Comparison of ENCODE assay signal across 1 cellular context in genomic region chr14:67674480-67675218, GRCh38.
A peak's percentile ranks its signal among the peaks of the same experiment; 100 is the strongest.
TF ChIP-seq lines count a peak whose summit lies in the region.

A gene with protein sequence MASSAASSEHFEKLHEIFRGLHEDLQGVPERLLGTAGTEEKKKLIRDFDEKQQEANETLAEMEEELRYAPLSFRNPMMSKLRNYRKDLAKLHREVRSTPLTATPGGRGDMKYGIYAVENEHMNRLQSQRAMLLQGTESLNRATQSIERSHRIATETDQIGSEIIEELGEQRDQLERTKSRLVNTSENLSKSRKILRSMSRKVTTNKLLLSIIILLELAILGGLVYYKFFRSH (minus strand): TSS chr14:67674632. CDS start chr14:67674489, 143 bp downstream.

TF ChIP-seq in HepG2, 621 proteins besides CTCF, POLR2A, EP300 and RAD21 (continued from another document and continues in another):
- TF ChIP-seq, protein P1, sequence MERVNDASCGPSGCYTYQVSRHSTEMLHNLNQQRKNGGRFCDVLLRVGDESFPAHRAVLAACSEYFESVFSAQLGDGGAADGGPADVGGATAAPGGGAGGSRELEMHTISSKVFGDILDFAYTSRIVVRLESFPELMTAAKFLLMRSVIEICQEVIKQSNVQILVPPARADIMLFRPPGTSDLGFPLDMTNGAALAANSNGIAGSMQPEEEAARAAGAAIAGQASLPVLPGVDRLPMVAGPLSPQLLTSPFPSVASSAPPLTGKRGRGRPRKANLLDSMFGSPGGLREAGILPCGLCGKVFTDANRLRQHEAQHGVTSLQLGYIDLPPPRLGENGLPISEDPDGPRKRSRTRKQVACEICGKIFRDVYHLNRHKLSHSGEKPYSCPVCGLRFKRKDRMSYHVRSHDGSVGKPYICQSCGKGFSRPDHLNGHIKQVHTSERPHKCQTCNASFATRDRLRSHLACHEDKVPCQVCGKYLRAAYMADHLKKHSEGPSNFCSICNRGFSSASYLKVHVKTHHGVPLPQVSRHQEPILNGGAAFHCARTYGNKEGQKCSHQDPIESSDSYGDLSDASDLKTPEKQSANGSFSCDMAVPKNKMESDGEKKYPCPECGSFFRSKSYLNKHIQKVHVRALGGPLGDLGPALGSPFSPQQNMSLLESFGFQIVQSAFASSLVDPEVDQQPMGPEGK (CRISPR knock-in tag; IDR thresholded peaks at IDR 0.05), result no peak; the same call in 1 of the 2 replicates
- TF ChIP-seq, protein P2, sequence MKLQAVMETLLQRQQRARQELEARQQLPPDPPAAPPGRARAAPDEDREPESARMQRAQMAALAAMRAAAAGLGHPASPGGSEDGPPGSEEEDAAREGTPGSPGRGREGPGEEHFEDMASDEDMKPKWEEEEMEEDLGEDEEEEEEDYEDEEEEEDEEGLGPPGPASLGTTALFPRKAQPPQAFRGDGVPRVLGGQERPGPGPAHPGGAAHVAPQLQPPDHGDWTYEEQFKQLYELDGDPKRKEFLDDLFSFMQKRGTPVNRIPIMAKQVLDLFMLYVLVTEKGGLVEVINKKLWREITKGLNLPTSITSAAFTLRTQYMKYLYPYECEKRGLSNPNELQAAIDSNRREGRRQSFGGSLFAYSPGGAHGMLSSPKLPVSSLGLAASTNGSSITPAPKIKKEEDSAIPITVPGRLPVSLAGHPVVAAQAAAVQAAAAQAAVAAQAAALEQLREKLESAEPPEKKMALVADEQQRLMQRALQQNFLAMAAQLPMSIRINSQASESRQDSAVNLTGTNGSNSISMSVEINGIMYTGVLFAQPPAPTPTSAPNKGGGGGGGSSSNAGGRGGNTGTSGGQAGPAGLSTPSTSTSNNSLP (IDR thresholded peaks at IDR 0.05; ENCODE audit: low read depth, low read length), result no peak
- TF ChIP-seq ZNF558 (CRISPR knock-in tag; IDR thresholded peaks at IDR 0.05; ENCODE audit: borderline replicate concordance) (no peak), AGO2 (optimal IDR thresholded peaks at IDR 0.05; ENCODE audit: low read depth, low read length) (peak; percentile 93), HNRNPLL (IDR thresholded peaks at IDR 0.05; ENCODE audit: low read depth, low read length, poor library complexity, severe bottlenecking) (peak; percentile 54), ATF7 (IDR thresholded peaks at IDR 0.05) (no peak), ATF7 (CRISPR knock-in tag; IDR thresholded peaks at IDR 0.05) (no peak), STAG1 (CRISPR knock-in tag; IDR thresholded peaks at IDR 0.05) (no peak), ZNF343 (CRISPR knock-in tag; IDR thresholded peaks at IDR 0.05) (no peak; the same call in 1 of the 2 replicates), ZBTB42 (CRISPR knock-in tag; IDR thresholded peaks at IDR 0.05) (no peak), ZSCAN30 (CRISPR knock-in tag; IDR thresholded peaks at IDR 0.05) (no peak), PBX2 (CRISPR knock-in tag; IDR thresholded peaks at IDR 0.05) (no peak), ZNF501 (CRISPR knock-in tag; IDR thresholded peaks at IDR 0.05) (peak; percentile 88), HMG20B (CRISPR knock-in tag; conservative IDR thresholded peaks at IDR 0.05) (no peak), KDM4B (CRISPR knock-in tag; IDR thresholded peaks at IDR 0.05) (no peak; the same call in 1 of the 2 replicates), ZNF230 (CRISPR knock-in tag; IDR thresholded peaks at IDR 0.05) (peak; percentile 61; the same call in 1 of the 2 replicates), LBX2 (CRISPR knock-in tag; IDR thresholded peaks at IDR 0.05; ENCODE audit: borderline replicate concordance) (no peak), SP140L (CRISPR knock-in tag; IDR thresholded peaks at IDR 0.05; ENCODE audit: borderline replicate concordance) (no peak), TBX3 (IDR thresholded peaks at IDR 0.05; ENCODE audit: borderline replicate concordance) (no peak), NFKBIZ (CRISPR knock-in tag; IDR thresholded peaks at IDR 0.05) (no peak), YY1 (IDR thresholded peaks at IDR 0.05; ENCODE audit: insufficient read depth, insufficient replicate concordance, low read depth, low read length) (peak; percentile 59), SP5 (CRISPR knock-in tag; IDR thresholded peaks at IDR 0.05; ENCODE audit: borderline replicate concordance, low read depth) (peak; percentile 69; the same call in 1 of the 2 replicates), HCFC1 (IDR thresholded peaks at IDR 0.05; ENCODE audit: low read depth, low read length) (peak; percentile 86), KLF9 (CRISPR knock-in tag; IDR thresholded peaks at IDR 0.05; ENCODE audit: low read depth) (no peak), PITX1 (CRISPR knock-in tag; IDR thresholded peaks at IDR 0.05) (no peak), EEA1 (CRISPR knock-in tag; IDR thresholded peaks at IDR 0.05; ENCODE audit: borderline replicate concordance) (no peak), MAFG (CRISPR knock-in tag; IDR thresholded peaks at IDR 0.05) (no peak), ZNF335 (CRISPR knock-in tag; IDR thresholded peaks at IDR 0.05) (peak; percentile 100), ELF3 (CRISPR knock-in tag; IDR thresholded peaks at IDR 0.05) (no peak; the same call in 1 of the 2 replicates), ZBTB38 (CRISPR knock-in tag; IDR thresholded peaks at IDR 0.05) (no peak), KMT2A (CRISPR knock-in tag; IDR thresholded peaks at IDR 0.05) (peak; percentile 63; the same call in 1 of the 2 replicates), MYPOP (CRISPR knock-in tag; IDR thresholded peaks at IDR 0.05) (0 out of 2 replicates have a peak, but pooled peaks have one; percentile 27), ESRRA (CRISPR knock-in tag; IDR thresholded peaks at IDR 0.05; ENCODE audit: low read depth) (no peak), ZBTB34 (CRISPR knock-in tag; IDR thresholded peaks at IDR 0.05) (0 out of 2 replicates have a peak, but pooled peaks have one; percentile 26), MYC (CRISPR knock-in tag; IDR thresholded peaks at IDR 0.05; ENCODE audit: borderline replicate concordance) (peak; percentile 38; the same call in 1 of the 2 replicates), KLF13 (CRISPR knock-in tag; IDR thresholded peaks at IDR 0.05) (0 out of 2 replicates have a peak, but pooled peaks have one; percentile 31), RNF2 (conservative IDR thresholded peaks at IDR 0.05; ENCODE audit: low read depth) (no peak), NBN (conservative IDR thresholded peaks at IDR 0.05) (no peak), SIX1 (CRISPR knock-in tag; IDR thresholded peaks at IDR 0.05; ENCODE audit: borderline replicate concordance) (no peak), ZNF350 (CRISPR knock-in tag; IDR thresholded peaks at IDR 0.05; ENCODE audit: borderline replicate concordance, low read depth) (no peak; the same call in 1 of the 2 replicates), DNMT1 (CRISPR knock-in tag; IDR thresholded peaks at IDR 0.05) (no peak), ZNF850 (CRISPR knock-in tag; conservative IDR thresholded peaks at IDR 0.05) (peak; percentile 60; the same call in 1 of the 2 replicates), IRF1 (CRISPR knock-in tag; IDR thresholded peaks at IDR 0.05; ENCODE audit: low read depth) (no peak), GFI1 (CRISPR knock-in tag; IDR thresholded peaks at IDR 0.05; ENCODE audit: borderline replicate concordance) (peak; percentile 62; the same call in 1 of the 2 replicates), ZNF660 (CRISPR knock-in tag; IDR thresholded peaks at IDR 0.05; ENCODE audit: borderline replicate concordance, low read depth) (no peak), HOXA3 (CRISPR knock-in tag; IDR thresholded peaks at IDR 0.05) (no peak; the same call in 1 of the 2 replicates), XBP1 (CRISPR knock-in tag; IDR thresholded peaks at IDR 0.05) (0 out of 2 replicates have a peak, but pooled peaks have one; percentile 34), PHF21A (CRISPR knock-in tag; IDR thresholded peaks at IDR 0.05) (0 out of 2 replicates have a peak, but pooled peaks have one; percentile 1), MED13 (CRISPR knock-in tag; IDR thresholded peaks at IDR 0.05) (peak; percentile 52; the same call in 1 of the 2 replicates), SUZ12 (IDR thresholded peaks at IDR 0.05; ENCODE audit: low read depth, low read length) (peak; percentile 59), ELK4 (CRISPR knock-in tag; IDR thresholded peaks at IDR 0.05; ENCODE audit: borderline replicate concordance) (no peak; the same call in 1 of the 2 replicates), POLR2AphosphoS5 (IDR thresholded peaks at IDR 0.05; ENCODE audit: low read depth, low read length) (0 out of 2 replicates have a peak, but pooled peaks have one; percentile 36), ZNF138 (CRISPR knock-in tag; IDR thresholded peaks at IDR 0.05; ENCODE audit: low read depth) (no peak), NAIF1 (CRISPR knock-in tag; IDR thresholded peaks at IDR 0.05; ENCODE audit: borderline replicate concordance) (no peak)
- TF ChIP-seq, protein P3, sequence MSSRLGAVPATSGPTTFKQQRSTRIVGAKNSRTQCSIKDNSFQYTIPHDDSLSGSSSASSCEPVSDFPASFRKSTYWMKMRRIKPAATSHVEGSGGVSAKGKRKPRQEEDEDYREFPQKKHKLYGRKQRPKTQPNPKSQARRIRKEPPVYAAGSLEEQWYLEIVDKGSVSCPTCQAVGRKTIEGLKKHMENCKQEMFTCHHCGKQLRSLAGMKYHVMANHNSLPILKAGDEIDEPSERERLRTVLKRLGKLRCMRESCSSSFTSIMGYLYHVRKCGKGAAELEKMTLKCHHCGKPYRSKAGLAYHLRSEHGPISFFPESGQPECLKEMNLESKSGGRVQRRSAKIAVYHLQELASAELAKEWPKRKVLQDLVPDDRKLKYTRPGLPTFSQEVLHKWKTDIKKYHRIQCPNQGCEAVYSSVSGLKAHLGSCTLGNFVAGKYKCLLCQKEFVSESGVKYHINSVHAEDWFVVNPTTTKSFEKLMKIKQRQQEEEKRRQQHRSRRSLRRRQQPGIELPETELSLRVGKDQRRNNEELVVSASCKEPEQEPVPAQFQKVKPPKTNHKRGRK (CRISPR knock-in tag; IDR thresholded peaks at IDR 0.05), result peak; percentile 37; the same call in 1 of the 2 replicates
- TF ChIP-seq, protein P4, sequence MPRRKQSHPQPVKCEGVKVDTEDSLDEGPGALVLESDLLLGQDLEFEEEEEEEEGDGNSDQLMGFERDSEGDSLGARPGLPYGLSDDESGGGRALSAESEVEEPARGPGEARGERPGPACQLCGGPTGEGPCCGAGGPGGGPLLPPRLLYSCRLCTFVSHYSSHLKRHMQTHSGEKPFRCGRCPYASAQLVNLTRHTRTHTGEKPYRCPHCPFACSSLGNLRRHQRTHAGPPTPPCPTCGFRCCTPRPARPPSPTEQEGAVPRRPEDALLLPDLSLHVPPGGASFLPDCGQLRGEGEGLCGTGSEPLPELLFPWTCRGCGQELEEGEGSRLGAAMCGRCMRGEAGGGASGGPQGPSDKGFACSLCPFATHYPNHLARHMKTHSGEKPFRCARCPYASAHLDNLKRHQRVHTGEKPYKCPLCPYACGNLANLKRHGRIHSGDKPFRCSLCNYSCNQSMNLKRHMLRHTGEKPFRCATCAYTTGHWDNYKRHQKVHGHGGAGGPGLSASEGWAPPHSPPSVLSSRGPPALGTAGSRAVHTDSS (CRISPR knock-in tag; conservative IDR thresholded peaks at IDR 0.05), result no peak
- TF ChIP-seq, protein P5, sequence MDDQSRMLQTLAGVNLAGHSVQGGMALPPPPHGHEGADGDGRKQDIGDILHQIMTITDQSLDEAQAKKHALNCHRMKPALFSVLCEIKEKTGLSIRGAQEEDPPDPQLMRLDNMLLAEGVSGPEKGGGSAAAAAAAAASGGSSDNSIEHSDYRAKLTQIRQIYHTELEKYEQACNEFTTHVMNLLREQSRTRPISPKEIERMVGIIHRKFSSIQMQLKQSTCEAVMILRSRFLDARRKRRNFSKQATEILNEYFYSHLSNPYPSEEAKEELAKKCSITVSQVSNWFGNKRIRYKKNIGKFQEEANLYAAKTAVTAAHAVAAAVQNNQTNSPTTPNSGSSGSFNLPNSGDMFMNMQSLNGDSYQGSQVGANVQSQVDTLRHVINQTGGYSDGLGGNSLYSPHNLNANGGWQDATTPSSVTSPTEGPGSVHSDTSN (CRISPR knock-in tag; IDR thresholded peaks at IDR 0.05; ENCODE audit: borderline replicate concordance), result no peak
